In the genomic region with DNA sequence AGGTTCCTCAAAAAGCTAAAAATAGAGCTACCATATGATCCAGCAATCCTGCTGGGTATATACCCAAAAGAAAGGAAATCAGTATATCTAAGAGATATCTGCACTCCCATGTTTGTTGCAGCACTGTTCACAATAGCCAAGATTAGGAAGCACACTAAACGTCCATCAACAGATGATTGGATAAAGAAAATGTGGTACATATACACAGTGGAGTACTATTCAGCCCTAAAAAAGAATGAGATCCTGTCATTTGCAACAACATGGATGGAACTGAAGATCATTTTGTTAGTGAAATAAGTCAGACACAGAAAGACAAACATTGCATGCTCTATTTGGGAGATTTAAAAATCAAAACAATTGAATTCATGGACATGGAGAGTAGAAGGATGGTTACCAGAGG, we compare ENCODE assay signal across 1 cellular context. TPM values are rescaled to one million over a fixed set of nuclear protein-coding genes. Genes with fewer than 3 reads are reported as not detected.
"Had no signal": no experiment of that assay in that cellular context is flagged by ENCODE, and none has a peak within 500 bp of the region (broad histone marks: within the 10 kb centered on the region; RNA-seq: fewer than 3 reads in every experiment).

No MANE protein-coding gene starts in this region.

RNA-seq across cellular contexts. Expression of a gene that starts 21.7 kb away (rescaled TPM):
- total RNA-seq: G401 had no signal

RNA-seq across cellular contexts. Expression of a gene that starts 22.2 kb away (rescaled TPM):
- total RNA-seq: G401 had no signal
